In genomic region chr7:155665957-155666287, GRCh38 we compare ENCODE assay signal across 11 cellular contexts. TPM values are rescaled to one million over a fixed set of nuclear protein-coding genes. Genes with fewer than 3 reads are reported as not detected.
A peak's percentile ranks its signal among the peaks of the same experiment; 100 is the strongest.
DNase-seq lines count a peak whose midpoint lies in the region; ATAC-seq, FAIRE-seq and TF ChIP-seq lines count a peak whose summit lies in the region.
"Had no signal": no experiment of that assay in that cellular context is flagged by ENCODE, and none has a peak within 500 bp of the region (broad histone marks: within the 10 kb centered on the region; RNA-seq: fewer than 3 reads in every experiment).

No MANE protein-coding gene starts in this region.

- TF ChIP-seq CTCF in A549 (IDR thresholded peaks at IDR 0.05) = no peak

- H3K4me2 ChIP-seq in A549 = peak overlapping the region; percentile 64

- TF ChIP-seq EP300 in A549 (IDR thresholded peaks at IDR 0.05) = no peak

- CTCF ChIA-PET in A549 (lab: Yijun Ruan, JAX) (interaction anchor here (0.5 to 2.4 kb wide), 3 partner anchors 32 to 67 kb away, joined by 3 to 14 read pairs (median 3); no protein-coding TSS in a partner anchor), HEK293T (lab: Yijun Ruan, JAX) (no interaction called here)

- DNase-seq in A549 (ENCODE audit: low read depth in 1 of 2, low spot score in 1 of 2) (peak; percentile 32 to 35), H54 (ENCODE audit: insufficient read length, low spot score) (peak; percentile 22), T-helper 17 cell (no peak), foreskin melanocyte (peak; percentile 87), HEK293T (ENCODE audit: extremely low spot score) (no peak), DMS114 treated with DMSO at 0.1 percent for 48 hours (lab: John Stamatoyannopoulos, UW; ENCODE audit: unreplicated experiment) (no peak)
- DNase-seq in T-helper 2 cell treated with Interferon-gamma antibody and Interleukin-4, amounts not matched to agents 5 μg/mL and 100 μg/mL, for 36 hours (ENCODE audit: low spot score) = no peak
- DNase-seq: DMS53, posterior cingulate gyrus had no signal

- no peaks in the 10 kb centered on the region for H3K27me3 Mint-ChIP-seq in T-helper 17 cell
- H3K27me3 Mint-ChIP-seq in T-helper 2 cell treated with Interferon-gamma antibody and Interleukin-4, amounts not matched to agents 5 μg/mL and 100 μg/mL, for 36 hours (ENCODE audit: low read depth) = no peaks in the 10 kb centered on the region

- FAIRE-seq in A549 (lab: Jason Lieb, UNC) (no peak), H54 (lab: Jason Lieb, UNC) (peak; percentile 55)

- no peak overlapping the region for H3K4me3 Mint-ChIP-seq in T-helper 17 cell
- H3K4me3 Mint-ChIP-seq in T-helper 2 cell treated with Interferon-gamma antibody and Interleukin-4, amounts not matched to agents 5 μg/mL and 100 μg/mL, for 36 hours = no peak overlapping the region

- TF ChIP-seq POLR2A in A549 (IDR thresholded peaks at IDR 0.05; ENCODE audit: low read length) = no peak
- no peak for TF ChIP-seq POLR2A in H54 (IDR thresholded peaks at IDR 0.05; ENCODE audit: low read depth, low read length)
- TF ChIP-seq POLR2A in GM18505 (IDR thresholded peaks at IDR 0.05; ENCODE audit: borderline replicate concordance, extremely low read depth, insufficient read depth, insufficient read length) = no peak

- H3K4me1 ChIP-seq in A549 = peaks cover 24% of the 10 kb centered on the region

- ATAC-seq in A549 (peak; percentile 90 to 93), T-helper 17 cell (no peak), GM18505 (IDR thresholded peaks at IDR 0.05; ENCODE audit: unreplicated experiment) (no peak)

- 13% methylated on average over 3 of the region's 3 CpGs for WGBS in A549 (ENCODE audit: missing lambda C conversion rate)

- H3K4me1 Mint-ChIP-seq in T-helper 17 cell = peaks cover 61% of the 10 kb centered on the region
- H3K4me1 Mint-ChIP-seq in T-helper 2 cell treated with Interferon-gamma antibody and Interleukin-4, amounts not matched to agents 5 μg/mL and 100 μg/mL, for 36 hours (ENCODE audit: low read depth) = peaks cover 33% of the 10 kb centered on the region

- no peak overlapping the region for H3K4me3 ChIP-seq in A549
- H3K4me3 ChIP-seq: thoracic aorta had no signal

- no peaks in the 10 kb centered on the region for H3K9me3 ChIP-seq in A549
- no peaks in the 10 kb centered on the region for H3K9me3 ChIP-seq in T-helper 17 cell (ENCODE audit: control insufficient read depth, low read length, poor library complexity, severe bottlenecking)
- H3K9me3 ChIP-seq: thoracic aorta had no signal

- peak overlapping the region; percentile 20 to 76; a peak in 4 of 6 replicates for H3K27ac ChIP-seq in A549
- H3K27ac ChIP-seq: thoracic aorta had no signal

- H3K9me3 Mint-ChIP-seq in T-helper 2 cell treated with Interferon-gamma antibody and Interleukin-4, amounts not matched to agents 5 μg/mL and 100 μg/mL, for 36 hours = no peaks in the 10 kb centered on the region

- POLR2A ChIA-PET in A549 (lab: Yijun Ruan, JAX) (interaction anchor here (2.7 kb wide), 1 partner anchor 22 kb away, joined by 17 read pairs; the partner anchor contains the start of gene RBM33), HEK293T (lab: Yijun Ruan, JAX) (interaction anchor here (1.4 kb wide), 1 partner anchor 22 kb away, joined by 5 read pairs; the partner anchor contains the start of gene RBM33)

- no peaks in the 10 kb centered on the region for H3K36me3 Mint-ChIP-seq in T-helper 17 cell (ENCODE audit: low read depth)
- H3K36me3 Mint-ChIP-seq in T-helper 2 cell treated with Interferon-gamma antibody and Interleukin-4, amounts not matched to agents 5 μg/mL and 100 μg/mL, for 36 hours (ENCODE audit: low read depth) = peaks cover 18% of the 10 kb centered on the region

- TF ChIP-seq RAD21 in A549 (conservative IDR thresholded peaks at IDR 0.05 in 1 of 2, IDR thresholded peaks at IDR 0.05 in 1 of 2) = no peak

- H3K27ac Mint-ChIP-seq in T-helper 17 cell = peak overlapping the region; percentile 43
- H3K27ac Mint-ChIP-seq in T-helper 2 cell treated with Interferon-gamma antibody and Interleukin-4, amounts not matched to agents 5 μg/mL and 100 μg/mL, for 36 hours = no peak overlapping the region

TF ChIP-seq in A549, 52 proteins besides CTCF, POLR2A, EP300 and RAD21:
- TF ChIP-seq MAFK (IDR thresholded peaks at IDR 0.05; ENCODE audit: partially characterized antibody) (no peak), POLR2AphosphoS2 (conservative IDR thresholded peaks at IDR 0.05; ENCODE audit: low read length) (no peak), HMGXB4 (CRISPR knock-in tag; IDR thresholded peaks at IDR 0.05; ENCODE audit: borderline replicate concordance) (no peak), NPAS2 (CRISPR knock-in tag; IDR thresholded peaks at IDR 0.05; ENCODE audit: borderline replicate concordance) (no peak), CEBPB (IDR thresholded peaks at IDR 0.05) (no peak), FOSL2 (IDR thresholded peaks at IDR 0.05) (peak; percentile 51), FOSL2 (CRISPR knock-in tag; IDR thresholded peaks at IDR 0.05) (peak; percentile 77), USF2 (IDR thresholded peaks at IDR 0.05) (peak; percentile 57), EHF (CRISPR knock-in tag; IDR thresholded peaks at IDR 0.05) (no peak), BHLHE40 (IDR thresholded peaks at IDR 0.05; ENCODE audit: low read depth, low read length) (peak; percentile 32; the same call in 1 of the 2 replicates)

TF ChIP-seq in HEK293T, 16 proteins besides CTCF, POLR2A, EP300 and RAD21:
- TF ChIP-seq CTBP1 (IDR thresholded peaks at IDR 0.05; ENCODE audit: borderline replicate concordance) (no peak), HDGF (IDR thresholded peaks at IDR 0.05; ENCODE audit: borderline replicate concordance) (no peak), ELF4 (IDR thresholded peaks at IDR 0.05) (no peak), LEF1 (IDR thresholded peaks at IDR 0.05; ENCODE audit: borderline replicate concordance) (no peak), FOXA1 (IDR thresholded peaks at IDR 0.05) (no peak), FOXM1 (IDR thresholded peaks at IDR 0.05; ENCODE audit: borderline replicate concordance) (no peak)

RNA-seq across cellular contexts. Expression of gene RBM33, which starts 21.5 kb away (rescaled TPM):
- polyA plus RNA-seq in A549 (2011; rRNA removed) (19.5 and 21.9 TPM in 2 replicates), A549 (2017; fragmentation: RNase III; extraction: RNeasy Plus Mini Kit Qiagen cat#74134 plus additional on column Dnase treatment) (21.7 to 22.1 TPM (median 21.7 TPM) in 3 replicates)
- 9.1 and 9.9 TPM in 2 replicates for polyA plus RNA-seq in A549 (2012; cell fraction: cytosol; rRNA removed)
- 31.2 and 46.0 TPM in 2 replicates for polyA plus RNA-seq in A549 (2012; cell fraction: nucleus; rRNA removed)
- 23.8 and 27.3 TPM in 2 replicates for polyA minus RNA-seq in A549 (2011; rRNA and poly(A)+ RNA removed)
- 100 to 1,000 TPM; 135 to 178 TPM for total RNA-seq in T-helper 17 cell

Comparison
In these comparisons a context has a peak if more than half of its experiments do, and no peak if none do; other contexts are left out.
1. ATAC-seq: peak in A549 (2 of 2); none in T-helper 17 cell (single experiment) and GM18505 (single experiment).
2. DNase-seq: peak in A549 (2 of 2), H54 (single experiment) and foreskin melanocyte (single experiment); none in T-helper 17 cell (0 of 3), HEK293T (single experiment), T-helper 2 cell treated with Interferon-gamma antibody and Interleukin-4, amounts not matched to agents 5 μg/mL and 100 μg/mL, for 36 hours (single experiment) and DMS114 treated with DMSO at 0.1 percent for 48 hours (single experiment).